Comparison of ENCODE assay signal across 25 cellular contexts in the genomic region with DNA sequence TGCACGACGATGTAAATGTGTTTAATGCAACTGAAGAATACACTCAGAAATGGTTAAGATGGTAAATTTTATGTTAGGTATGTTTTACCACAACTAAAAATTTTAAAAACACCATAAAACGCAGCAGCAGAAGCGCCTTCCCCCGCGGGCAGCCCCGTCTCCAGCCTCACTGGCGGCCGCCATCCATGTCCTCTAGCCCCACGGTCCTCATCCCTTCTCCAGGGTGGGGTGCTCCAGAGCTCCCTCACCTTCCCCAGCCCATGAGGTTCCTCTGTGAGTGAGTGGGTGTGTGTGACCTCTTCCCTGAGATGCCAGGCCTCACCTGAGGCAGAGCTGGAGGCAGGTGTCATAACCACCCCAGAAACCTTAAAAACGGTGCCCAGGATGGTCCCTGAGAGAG. TPM values are rescaled to one million over a fixed set of nuclear protein-coding genes. Genes with fewer than 3 reads are reported as not detected.
"Had no signal": no experiment of that assay in that cellular context is flagged by ENCODE, and none has a peak within 500 bp of the region (broad histone marks: within the 10 kb centered on the region; RNA-seq: fewer than 3 reads in every experiment).

No MANE protein-coding gene starts in this region.

- DNase-seq: dermis blood vessel endothelial cell; dorsolateral prefrontal cortex; effector CD4-positive, alpha-beta T cell; effector memory CD4-positive, alpha-beta T cell; foreskin keratinocyte; hippocampal formation; kidney glomerular epithelial cell; left colon; left ventricle myocardium inferior; lower lobe of right lung; mesenchymal stem cell; mucosa of descending colon; naive B cell had no signal

- H3K9me3 ChIP-seq: esophagus muscularis mucosa, gastroesophageal sphincter, heart left ventricle, left ventricle myocardium inferior, lower lobe of right lung, mucosa of descending colon had no signal

- H3K36me3 ChIP-seq: esophagus muscularis mucosa, gastroesophageal sphincter, heart left ventricle, left ventricle myocardium inferior, lower lobe of right lung had no signal

- H3K4me1 ChIP-seq: foreskin keratinocyte, gastroesophageal sphincter, lower lobe of right lung had no signal

- H3K27ac ChIP-seq: coronary artery, dorsolateral prefrontal cortex, esophagus muscularis mucosa, foreskin keratinocyte, gastroesophageal sphincter, heart left ventricle, left ventricle myocardium inferior, lower lobe of right lung had no signal

- H3K27me3 ChIP-seq: esophagus muscularis mucosa, heart left ventricle had no signal

- FAIRE-seq: colon, endothelial cell of umbilical vein, frontal cortex, islet of Langerhans, keratinocyte had no signal

- ATAC-seq: foreskin keratinocyte, gastroesophageal sphincter, heart left ventricle, left colon, left lobe of liver, lower lobe of right lung, mucosa of descending colon had no signal

- H3K4me3 ChIP-seq: coronary artery, dorsolateral prefrontal cortex, esophagus muscularis mucosa, gastroesophageal sphincter, heart left ventricle, left ventricle myocardium inferior, lower lobe of right lung, mucosa of descending colon had no signal

RNA-seq across cellular contexts. Expression of a gene that starts 17.0 kb away (rescaled TPM):
- total RNA-seq: fibroblast of lung, foreskin keratinocyte, mesothelial cell of epicardium had no signal
- polyA plus RNA-seq: foreskin keratinocyte, keratinocyte had no signal
